In the genomic region with DNA sequence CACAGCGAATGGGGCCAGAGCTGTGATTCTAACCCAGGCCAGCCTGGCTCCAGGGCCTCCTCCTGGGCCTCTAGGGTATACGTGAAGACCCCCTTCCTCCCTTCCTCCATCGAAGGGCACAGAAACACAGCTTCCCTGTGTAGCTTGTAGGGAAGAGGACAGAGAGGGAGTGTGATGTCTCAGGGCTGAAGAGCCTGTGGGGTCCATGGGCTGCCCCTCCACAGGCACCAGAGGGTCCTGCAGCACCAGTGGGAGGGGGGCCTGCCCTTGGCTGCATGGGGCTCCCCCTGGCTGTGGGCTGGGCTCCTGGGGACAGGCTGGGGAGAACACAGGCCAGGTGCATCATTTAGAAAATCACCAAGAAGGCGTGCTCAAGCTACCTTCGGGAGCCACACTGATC, we compare ENCODE assay signal across 20 cellular contexts.
DNase-seq lines count a peak whose midpoint lies in the region; ATAC-seq and TF ChIP-seq lines count a peak whose summit lies in the region.
"Had no signal": no experiment of that assay in that cellular context is flagged by ENCODE, and none has a peak within 500 bp of the region (broad histone marks: within the 10 kb centered on the region; RNA-seq: fewer than 3 reads in every experiment).

No MANE protein-coding gene starts in this region.

- H3K4me3 Mint-ChIP-seq in GM23338 (no peak overlapping the region), T-helper 17 cell (no peak overlapping the region)
- H3K4me3 Mint-ChIP-seq: immature natural killer cell; T-helper 1 cell treated with Interleukin-12 subunit alpha and Interleukin-12 subunit beta and Interleukin-4 antibody, amounts not matched to agents 30 μg/mL and 1 μg/mL, for 36 hours had no signal

- no peaks in the 10 kb centered on the region for H3K9me2 ChIP-seq in GM23338 (ENCODE audit: insufficient read depth)

- no peak overlapping the region for H2AFZ ChIP-seq in GM23338
- H2AFZ ChIP-seq: PC-9 had no signal

- H3K27ac Mint-ChIP-seq in GM23338 (no peak overlapping the region), T-helper 17 cell (peak overlapping the region; percentile 53)
- H3K27ac Mint-ChIP-seq: immature natural killer cell; T-helper 1 cell treated with Interleukin-12 subunit alpha and Interleukin-12 subunit beta and Interleukin-4 antibody, amounts not matched to agents 30 μg/mL and 1 μg/mL, for 36 hours had no signal

- H3K9me3 Mint-ChIP-seq in GM23338: no peaks in the 10 kb centered on the region
- H3K9me3 Mint-ChIP-seq: immature natural killer cell; T-helper 1 cell treated with Interleukin-12 subunit alpha and Interleukin-12 subunit beta and Interleukin-4 antibody, amounts not matched to agents 30 μg/mL and 1 μg/mL, for 36 hours had no signal

- ATAC-seq in GM23338: peak; percentile 12; the same call in 2 of the 3 replicates
- ATAC-seq in T-helper 17 cell: no peak
- ATAC-seq in gastroesophageal sphincter: no peak
- ATAC-seq in GM19397 (IDR thresholded peaks at IDR 0.05; ENCODE audit: unreplicated experiment): no peak
- ATAC-seq: GM12878, K562, SK-N-SH treated with all-trans-retinoic acid at 6 μM for 48 hours had no signal

- 83% methylated on average over 1 of the region's 5 CpGs; no CpG with 5 or more reads in 1 of the 2 donors for WGBS in gastroesophageal sphincter (ENCODE audit: low coverage in 1 of 2), 2 donors
- 83 to 85% methylated on average over 5 of the region's 5 CpGs for WGBS in sigmoid colon, 2 donors
- 93% methylated on average over 5 of the region's 5 CpGs for WGBS in prostate gland

- H3K4me2 ChIP-seq in GM23338: no peak overlapping the region
- H3K4me2 ChIP-seq: PC-9 had no signal

- H3K9me3 ChIP-seq in T-helper 17 cell (ENCODE audit: control insufficient read depth, low read length, poor library complexity, severe bottlenecking): no peaks in the 10 kb centered on the region
- H3K9me3 ChIP-seq in gastroesophageal sphincter: no peaks in the 10 kb centered on the region
- H3K9me3 ChIP-seq in sigmoid colon: no peaks in the 10 kb centered on the region
- no peaks in the 10 kb centered on the region for H3K9me3 ChIP-seq in prostate gland
- H3K9me3 ChIP-seq: vagina had no signal

- no peak for DNase-seq in GM23338 (ENCODE audit: low spot score)
- DNase-seq in T-helper 17 cell: no peak
- DNase-seq in sigmoid colon: no peak
- DNase-seq in prostate gland (ENCODE audit: low spot score): no peak
- DNase-seq in DMS53 (lab: John Stamatoyannopoulos, UW): no peak
- DNase-seq: activated T-cell treated with anti-CD3 and anti-CD28 coated beads, Interleukin-2, amount 50 U/mL, for 48 hours; DMS 273 treated with DMSO at 0.1 percent for 48 hours; immature natural killer cell; mesenchymal stem cell; NCI-H1930; PC-9; small intestine; stimulated activated naive CD4-positive, alpha-beta T cell had no signal

- H3K27ac ChIP-seq in GM23338 (ENCODE audit: low read depth) (no peak overlapping the region), gastroesophageal sphincter (peak overlapping the region in 3 of 4 donors; percentile 64 to 74 (median 66)), sigmoid colon (peak overlapping the region in 3 of 4 donors; percentile 19 to 59 (median 50)), prostate gland (no peak overlapping the region)
- H3K27ac ChIP-seq: PC-9, vagina had no signal

- no peaks in the 10 kb centered on the region for H3F3A ChIP-seq in GM23338 (replicated peaks; ENCODE audit: low read depth)

- no peak for TF ChIP-seq POLR2A in gastroesophageal sphincter (IDR thresholded peaks at IDR 0.05)
- TF ChIP-seq POLR2A in sigmoid colon (IDR thresholded peaks at IDR 0.05): no peak
- TF ChIP-seq POLR2A in prostate gland (IDR thresholded peaks at IDR 0.05): no peak

- H3K36me3 Mint-ChIP-seq in GM23338 (ENCODE audit: low read depth) (no peaks in the 10 kb centered on the region), T-helper 17 cell (ENCODE audit: low read depth) (no peaks in the 10 kb centered on the region)
- H3K36me3 Mint-ChIP-seq: immature natural killer cell had no signal

- TF ChIP-seq EP300 in gastroesophageal sphincter (IDR thresholded peaks at IDR 0.05): no peak
- no peak for TF ChIP-seq EP300 in sigmoid colon (IDR thresholded peaks at IDR 0.05)

- H3K4me3 ChIP-seq in GM23338: no peak overlapping the region
- H3K4me3 ChIP-seq in gastroesophageal sphincter: no peak overlapping the region
- no peak overlapping the region for H3K4me3 ChIP-seq in sigmoid colon
- no peak overlapping the region for H3K4me3 ChIP-seq in prostate gland
- H3K4me3 ChIP-seq: GM12878, K562, PC-9, vagina had no signal

- intact Hi-C loops in sigmoid colon (cut with DNase I): no loop called here
- intact Hi-C loops in prostate gland (cut with DNase I): no loop called here

- H4K20me1 ChIP-seq in GM23338 (replicated peaks; ENCODE audit: insufficient read depth): no peaks in the 10 kb centered on the region; the same call in 1 of the 2 replicates

- H3K36me3 ChIP-seq in GM23338 (ENCODE audit: insufficient read depth): no peaks in the 10 kb centered on the region
- peaks cover 0 to 50% of the 10 kb centered on the region in 2 donors for H3K36me3 ChIP-seq in gastroesophageal sphincter
- peaks cover 0 to 29% (median 5%) of the 10 kb centered on the region in 4 donors for H3K36me3 ChIP-seq in sigmoid colon
- H3K36me3 ChIP-seq in prostate gland: no peaks in the 10 kb centered on the region

- H3K27me3 ChIP-seq in GM23338 (ENCODE audit: insufficient read depth) (no peaks in the 10 kb centered on the region), gastroesophageal sphincter (no peaks in the 10 kb centered on the region), sigmoid colon (no peaks in the 10 kb centered on the region), prostate gland (replicated peaks; ENCODE audit: insufficient read depth) (no peaks in the 10 kb centered on the region)
- H3K27me3 ChIP-seq: vagina had no signal

- H3K4me1 Mint-ChIP-seq in GM23338: peaks cover 35% of the 10 kb centered on the region
- peaks cover 6% of the 10 kb centered on the region for H3K4me1 Mint-ChIP-seq in T-helper 17 cell
- H3K4me1 Mint-ChIP-seq: immature natural killer cell had no signal

- TF ChIP-seq CTCF in GM23338 (conservative IDR thresholded peaks at IDR 0.05; ENCODE audit: low read depth in 2 of 2): peak in 1 of 2 experiments; percentile 35; a peak in 3 of 4 replicates
- peak in 1 of 4 experiments; percentile 19 for TF ChIP-seq CTCF in gastroesophageal sphincter (IDR thresholded peaks at IDR 0.05)
- no peak for TF ChIP-seq CTCF in sigmoid colon (IDR thresholded peaks at IDR 0.05)
- no peak for TF ChIP-seq CTCF in prostate gland (IDR thresholded peaks at IDR 0.05)

- no peaks in the 10 kb centered on the region for H3K79me2 ChIP-seq in GM23338 (replicated peaks; ENCODE audit: insufficient read depth)

- H3K27me3 Mint-ChIP-seq in GM23338 (ENCODE audit: insufficient read depth, low read depth, poor library complexity): peaks cover 9% of the 10 kb centered on the region
- peaks cover 12% of the 10 kb centered on the region for H3K27me3 Mint-ChIP-seq in T-helper 17 cell

- H3K4me1 ChIP-seq in GM23338 (ENCODE audit: insufficient read depth) (peaks cover 4% of the 10 kb centered on the region), gastroesophageal sphincter (peaks cover 0 to 55% (median 5%) of the 10 kb centered on the region in 3 donors), sigmoid colon (peaks cover 0 to 26% (median 16%) of the 10 kb centered on the region in 4 donors), prostate gland (replicated peaks) (no peaks in the 10 kb centered on the region)
- H3K4me1 ChIP-seq: vagina had no signal

TF ChIP-seq in GM23338, 12 proteins besides CTCF, POLR2A, EP300 and RAD21 (continues in another document):
- no peak for TF ChIP-seq ZNF114 (CRISPR knock-in tag; IDR thresholded peaks at IDR 0.05)
- no peak for TF ChIP-seq STAT1 (IDR thresholded peaks at IDR 0.05; ENCODE audit: unreplicated experiment)
- TF ChIP-seq NANOG (IDR thresholded peaks at IDR 0.05; ENCODE audit: borderline replicate concordance): no peak
- TF ChIP-seq, protein P1, sequence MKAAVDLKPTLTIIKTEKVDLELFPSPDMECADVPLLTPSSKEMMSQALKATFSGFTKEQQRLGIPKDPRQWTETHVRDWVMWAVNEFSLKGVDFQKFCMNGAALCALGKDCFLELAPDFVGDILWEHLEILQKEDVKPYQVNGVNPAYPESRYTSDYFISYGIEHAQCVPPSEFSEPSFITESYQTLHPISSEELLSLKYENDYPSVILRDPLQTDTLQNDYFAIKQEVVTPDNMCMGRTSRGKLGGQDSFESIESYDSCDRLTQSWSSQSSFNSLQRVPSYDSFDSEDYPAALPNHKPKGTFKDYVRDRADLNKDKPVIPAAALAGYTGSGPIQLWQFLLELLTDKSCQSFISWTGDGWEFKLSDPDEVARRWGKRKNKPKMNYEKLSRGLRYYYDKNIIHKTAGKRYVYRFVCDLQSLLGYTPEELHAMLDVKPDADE (IDR thresholded peaks at IDR 0.05): no peak

Comparison
In these comparisons a context has a peak if more than half of its experiments do, and no peak if none do; other contexts are left out.
1. H3K27ac ChIP-seq: peak in gastroesophageal sphincter (3 of 4) and sigmoid colon (3 of 4); none in GM23338 (single experiment) and prostate gland (0 of 2).